ENCODE assay signal across 1 cellular context in the genomic region with DNA sequence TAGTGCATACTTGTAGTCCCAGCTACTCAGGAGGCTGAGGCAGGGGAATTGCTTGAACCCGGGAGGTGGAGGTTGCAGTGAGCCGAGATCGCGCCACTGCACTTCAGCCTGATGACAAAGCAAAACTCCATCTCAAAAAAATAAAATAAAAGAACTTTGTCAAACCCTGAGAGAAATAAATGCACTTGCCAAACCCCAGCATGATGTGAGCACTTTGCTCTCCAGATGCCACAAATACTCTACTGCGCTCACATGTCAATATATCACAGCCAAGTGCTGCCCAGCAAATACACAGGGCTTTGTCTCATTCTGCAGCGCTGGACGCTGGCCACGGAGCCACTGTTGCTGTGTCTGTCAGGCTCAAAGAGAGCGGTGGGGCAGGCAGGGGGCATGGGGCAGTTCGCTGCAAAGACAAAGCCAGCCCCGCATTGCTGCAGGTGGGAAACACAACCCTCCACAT.
TF ChIP-seq lines count a peak whose summit lies in the region.

No MANE protein-coding gene starts in this region.

TF ChIP-seq in HepG2, 621 proteins besides CTCF, POLR2A, EP300 and RAD21 (continued from another document and continues in another):
- TF ChIP-seq, protein P1, sequence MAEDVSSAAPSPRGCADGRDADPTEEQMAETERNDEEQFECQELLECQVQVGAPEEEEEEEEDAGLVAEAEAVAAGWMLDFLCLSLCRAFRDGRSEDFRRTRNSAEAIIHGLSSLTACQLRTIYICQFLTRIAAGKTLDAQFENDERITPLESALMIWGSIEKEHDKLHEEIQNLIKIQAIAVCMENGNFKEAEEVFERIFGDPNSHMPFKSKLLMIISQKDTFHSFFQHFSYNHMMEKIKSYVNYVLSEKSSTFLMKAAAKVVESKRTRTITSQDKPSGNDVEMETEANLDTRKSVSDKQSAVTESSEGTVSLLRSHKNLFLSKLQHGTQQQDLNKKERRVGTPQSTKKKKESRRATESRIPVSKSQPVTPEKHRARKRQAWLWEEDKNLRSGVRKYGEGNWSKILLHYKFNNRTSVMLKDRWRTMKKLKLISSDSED (CRISPR knock-in tag; IDR thresholded peaks at IDR 0.05): no peak
- TF ChIP-seq, protein P2, sequence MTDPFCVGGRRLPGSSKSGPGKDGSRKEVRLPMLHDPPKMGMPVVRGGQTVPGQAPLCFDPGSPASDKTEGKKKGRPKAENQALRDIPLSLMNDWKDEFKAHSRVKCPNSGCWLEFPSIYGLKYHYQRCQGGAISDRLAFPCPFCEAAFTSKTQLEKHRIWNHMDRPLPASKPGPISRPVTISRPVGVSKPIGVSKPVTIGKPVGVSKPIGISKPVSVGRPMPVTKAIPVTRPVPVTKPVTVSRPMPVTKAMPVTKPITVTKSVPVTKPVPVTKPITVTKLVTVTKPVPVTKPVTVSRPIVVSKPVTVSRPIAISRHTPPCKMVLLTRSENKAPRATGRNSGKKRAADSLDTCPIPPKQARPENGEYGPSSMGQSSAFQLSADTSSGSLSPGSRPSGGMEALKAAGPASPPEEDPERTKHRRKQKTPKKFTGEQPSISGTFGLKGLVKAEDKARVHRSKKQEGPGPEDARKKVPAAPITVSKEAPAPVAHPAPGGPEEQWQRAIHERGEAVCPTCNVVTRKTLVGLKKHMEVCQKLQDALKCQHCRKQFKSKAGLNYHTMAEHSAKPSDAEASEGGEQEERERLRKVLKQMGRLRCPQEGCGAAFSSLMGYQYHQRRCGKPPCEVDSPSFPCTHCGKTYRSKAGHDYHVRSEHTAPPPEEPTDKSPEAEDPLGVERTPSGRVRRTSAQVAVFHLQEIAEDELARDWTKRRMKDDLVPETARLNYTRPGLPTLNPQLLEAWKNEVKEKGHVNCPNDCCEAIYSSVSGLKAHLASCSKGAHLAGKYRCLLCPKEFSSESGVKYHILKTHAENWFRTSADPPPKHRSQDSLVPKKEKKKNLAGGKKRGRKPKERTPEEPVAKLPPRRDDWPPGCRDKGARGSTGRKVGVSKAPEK (CRISPR knock-in tag; IDR thresholded peaks at IDR 0.05; ENCODE audit: borderline replicate concordance): no peak
- TF ChIP-seq, protein P3, sequence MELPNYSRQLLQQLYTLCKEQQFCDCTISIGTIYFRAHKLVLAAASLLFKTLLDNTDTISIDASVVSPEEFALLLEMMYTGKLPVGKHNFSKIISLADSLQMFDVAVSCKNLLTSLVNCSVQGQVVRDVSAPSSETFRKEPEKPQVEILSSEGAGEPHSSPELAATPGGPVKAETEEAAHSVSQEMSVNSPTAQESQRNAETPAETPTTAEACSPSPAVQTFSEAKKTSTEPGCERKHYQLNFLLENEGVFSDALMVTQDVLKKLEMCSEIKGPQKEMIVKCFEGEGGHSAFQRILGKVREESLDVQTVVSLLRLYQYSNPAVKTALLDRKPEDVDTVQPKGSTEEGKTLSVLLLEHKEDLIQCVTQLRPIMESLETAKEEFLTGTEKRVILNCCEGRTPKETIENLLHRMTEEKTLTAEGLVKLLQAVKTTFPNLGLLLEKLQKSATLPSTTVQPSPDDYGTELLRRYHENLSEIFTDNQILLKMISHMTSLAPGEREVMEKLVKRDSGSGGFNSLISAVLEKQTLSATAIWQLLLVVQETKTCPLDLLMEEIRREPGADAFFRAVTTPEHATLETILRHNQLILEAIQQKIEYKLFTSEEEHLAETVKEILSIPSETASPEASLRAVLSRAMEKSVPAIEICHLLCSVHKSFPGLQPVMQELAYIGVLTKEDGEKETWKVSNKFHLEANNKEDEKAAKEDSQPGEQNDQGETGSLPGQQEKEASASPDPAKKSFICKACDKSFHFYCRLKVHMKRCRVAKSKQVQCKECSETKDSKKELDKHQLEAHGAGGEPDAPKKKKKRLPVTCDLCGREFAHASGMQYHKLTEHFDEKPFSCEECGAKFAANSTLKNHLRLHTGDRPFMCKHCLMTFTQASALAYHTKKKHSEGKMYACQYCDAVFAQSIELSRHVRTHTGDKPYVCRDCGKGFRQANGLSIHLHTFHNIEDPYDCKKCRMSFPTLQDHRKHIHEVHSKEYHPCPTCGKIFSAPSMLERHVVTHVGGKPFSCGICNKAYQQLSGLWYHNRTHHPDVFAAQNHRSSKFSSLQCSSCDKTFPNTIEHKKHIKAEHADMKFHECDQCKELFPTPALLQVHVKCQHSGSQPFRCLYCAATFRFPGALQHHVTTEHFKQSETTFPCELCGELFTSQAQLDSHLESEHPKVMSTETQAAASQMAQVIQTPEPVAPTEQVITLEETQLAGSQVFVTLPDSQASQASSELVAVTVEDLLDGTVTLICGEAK (IDR thresholded peaks at IDR 0.05): no peak
- TF ChIP-seq, protein P3 (CRISPR knock-in tag; IDR thresholded peaks at IDR 0.05): no peak
- TF ChIP-seq NFE2L1 (CRISPR knock-in tag; IDR thresholded peaks at IDR 0.05; ENCODE audit: borderline replicate concordance): no peak
- 0 out of 2 replicates have a peak, but pooled peaks have one; percentile 4 for TF ChIP-seq ERF (CRISPR knock-in tag; IDR thresholded peaks at IDR 0.05)
- no peak for TF ChIP-seq PHF8 (CRISPR knock-in tag; IDR thresholded peaks at IDR 0.05)
- TF ChIP-seq, protein P4, sequence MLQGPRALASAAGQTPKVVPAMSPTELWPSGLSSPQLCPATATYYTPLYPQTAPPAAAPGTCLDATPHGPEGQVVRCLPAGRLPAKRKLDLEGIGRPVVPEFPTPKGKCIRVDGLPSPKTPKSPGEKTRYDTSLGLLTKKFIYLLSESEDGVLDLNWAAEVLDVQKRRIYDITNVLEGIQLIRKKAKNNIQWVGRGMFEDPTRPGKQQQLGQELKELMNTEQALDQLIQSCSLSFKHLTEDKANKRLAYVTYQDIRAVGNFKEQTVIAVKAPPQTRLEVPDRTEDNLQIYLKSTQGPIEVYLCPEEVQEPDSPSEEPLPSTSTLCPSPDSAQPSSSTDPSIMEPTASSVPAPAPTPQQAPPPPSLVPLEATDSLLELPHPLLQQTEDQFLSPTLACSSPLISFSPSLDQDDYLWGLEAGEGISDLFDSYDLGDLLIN (CRISPR knock-in tag; IDR thresholded peaks at IDR 0.05; ENCODE audit: borderline replicate concordance): no peak
- no peak for TF ChIP-seq ZNF75D (CRISPR knock-in tag; IDR thresholded peaks at IDR 0.05; ENCODE audit: borderline replicate concordance)
- no peak for TF ChIP-seq KLF11 (CRISPR knock-in tag; IDR thresholded peaks at IDR 0.05)
- TF ChIP-seq, protein P5, sequence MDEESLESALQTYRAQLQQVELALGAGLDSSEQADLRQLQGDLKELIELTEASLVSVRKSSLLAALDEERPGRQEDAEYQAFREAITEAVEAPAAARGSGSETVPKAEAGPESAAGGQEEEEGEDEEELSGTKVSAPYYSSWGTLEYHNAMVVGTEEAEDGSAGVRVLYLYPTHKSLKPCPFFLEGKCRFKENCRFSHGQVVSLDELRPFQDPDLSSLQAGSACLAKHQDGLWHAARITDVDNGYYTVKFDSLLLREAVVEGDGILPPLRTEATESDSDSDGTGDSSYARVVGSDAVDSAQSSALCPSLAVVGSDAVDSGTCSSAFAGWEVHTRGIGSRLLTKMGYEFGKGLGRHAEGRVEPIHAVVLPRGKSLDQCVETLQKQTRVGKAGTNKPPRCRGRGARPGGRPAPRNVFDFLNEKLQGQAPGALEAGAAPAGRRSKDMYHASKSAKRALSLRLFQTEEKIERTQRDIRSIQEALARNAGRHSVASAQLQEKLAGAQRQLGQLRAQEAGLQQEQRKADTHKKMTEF (CRISPR knock-in tag; IDR thresholded peaks at IDR 0.05): no peak
- TF ChIP-seq, protein P6, sequence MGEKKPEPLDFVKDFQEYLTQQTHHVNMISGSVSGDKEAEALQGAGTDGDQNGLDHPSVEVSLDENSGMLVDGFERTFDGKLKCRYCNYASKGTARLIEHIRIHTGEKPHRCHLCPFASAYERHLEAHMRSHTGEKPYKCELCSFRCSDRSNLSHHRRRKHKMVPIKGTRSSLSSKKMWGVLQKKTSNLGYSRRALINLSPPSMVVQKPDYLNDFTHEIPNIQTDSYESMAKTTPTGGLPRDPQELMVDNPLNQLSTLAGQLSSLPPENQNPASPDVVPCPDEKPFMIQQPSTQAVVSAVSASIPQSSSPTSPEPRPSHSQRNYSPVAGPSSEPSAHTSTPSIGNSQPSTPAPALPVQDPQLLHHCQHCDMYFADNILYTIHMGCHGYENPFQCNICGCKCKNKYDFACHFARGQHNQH (CRISPR knock-in tag; IDR thresholded peaks at IDR 0.05): 0 out of 2 replicates have a peak, but pooled peaks have one; percentile 27
- TF ChIP-seq KLF13 (CRISPR knock-in tag; IDR thresholded peaks at IDR 0.05): no peak
- peak; percentile 82 for TF ChIP-seq ZNF292 (CRISPR knock-in tag; IDR thresholded peaks at IDR 0.05; ENCODE audit: borderline replicate concordance, low read depth)
- no peak for TF ChIP-seq RELA (CRISPR knock-in tag; IDR thresholded peaks at IDR 0.05)
- TF ChIP-seq ATF7 (IDR thresholded peaks at IDR 0.05): no peak
- no peak for TF ChIP-seq ATF7 (CRISPR knock-in tag; IDR thresholded peaks at IDR 0.05)
- TF ChIP-seq ZC3H4 (CRISPR knock-in tag; IDR thresholded peaks at IDR 0.05; ENCODE audit: borderline replicate concordance): no peak
- TF ChIP-seq, protein P7, sequence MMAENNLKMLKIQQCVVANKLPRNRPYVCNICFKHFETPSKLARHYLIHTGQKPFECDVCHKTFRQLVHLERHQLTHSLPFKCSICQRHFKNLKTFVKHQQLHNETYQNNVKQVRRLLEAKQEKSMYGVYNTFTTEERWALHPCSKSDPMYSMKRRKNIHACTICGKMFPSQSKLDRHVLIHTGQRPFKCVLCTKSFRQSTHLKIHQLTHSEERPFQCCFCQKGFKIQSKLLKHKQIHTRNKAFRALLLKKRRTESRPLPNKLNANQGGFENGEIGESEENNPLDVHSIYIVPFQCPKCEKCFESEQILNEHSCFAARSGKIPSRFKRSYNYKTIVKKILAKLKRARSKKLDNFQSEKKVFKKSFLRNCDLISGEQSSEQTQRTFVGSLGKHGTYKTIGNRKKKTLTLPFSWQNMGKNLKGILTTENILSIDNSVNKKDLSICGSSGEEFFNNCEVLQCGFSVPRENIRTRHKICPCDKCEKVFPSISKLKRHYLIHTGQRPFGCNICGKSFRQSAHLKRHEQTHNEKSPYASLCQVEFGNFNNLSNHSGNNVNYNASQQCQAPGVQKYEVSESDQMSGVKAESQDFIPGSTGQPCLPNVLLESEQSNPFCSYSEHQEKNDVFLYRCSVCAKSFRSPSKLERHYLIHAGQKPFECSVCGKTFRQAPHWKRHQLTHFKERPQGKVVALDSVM (CRISPR knock-in tag; IDR thresholded peaks at IDR 0.05): no peak
- TF ChIP-seq ZBTB20 (CRISPR knock-in tag; IDR thresholded peaks at IDR 0.05; ENCODE audit: borderline replicate concordance, low read depth): no peak
- TF ChIP-seq, protein P8, sequence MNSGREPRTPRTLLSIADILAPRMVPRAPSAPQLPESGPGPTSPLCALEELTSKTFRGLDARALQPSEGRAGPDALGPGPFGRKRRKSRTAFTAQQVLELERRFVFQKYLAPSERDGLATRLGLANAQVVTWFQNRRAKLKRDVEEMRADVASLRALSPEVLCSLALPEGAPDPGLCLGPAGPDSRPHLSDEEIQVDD (CRISPR knock-in tag; IDR thresholded peaks at IDR 0.05; ENCODE audit: borderline replicate concordance): no peak
- no peak for TF ChIP-seq NFIC (IDR thresholded peaks at IDR 0.05; ENCODE audit: low read length)
- no peak for TF ChIP-seq ZNF124 (CRISPR knock-in tag; IDR thresholded peaks at IDR 0.05)
- no peak for TF ChIP-seq RXRA (CRISPR knock-in tag; IDR thresholded peaks at IDR 0.05)
- TF ChIP-seq ZNF776 (CRISPR knock-in tag; IDR thresholded peaks at IDR 0.05): no peak
- TF ChIP-seq PCBP2 (optimal IDR thresholded peaks at IDR 0.05; ENCODE audit: low read depth, low read length, poor library complexity, severe bottlenecking): no peak
- TF ChIP-seq ZKSCAN8 (CRISPR knock-in tag; IDR thresholded peaks at IDR 0.05; ENCODE audit: borderline replicate concordance): no peak
- no peak for TF ChIP-seq RARG (CRISPR knock-in tag; IDR thresholded peaks at IDR 0.05; ENCODE audit: low read depth)
